26 cellular contexts compared by ENCODE assay signal in the genomic region with DNA sequence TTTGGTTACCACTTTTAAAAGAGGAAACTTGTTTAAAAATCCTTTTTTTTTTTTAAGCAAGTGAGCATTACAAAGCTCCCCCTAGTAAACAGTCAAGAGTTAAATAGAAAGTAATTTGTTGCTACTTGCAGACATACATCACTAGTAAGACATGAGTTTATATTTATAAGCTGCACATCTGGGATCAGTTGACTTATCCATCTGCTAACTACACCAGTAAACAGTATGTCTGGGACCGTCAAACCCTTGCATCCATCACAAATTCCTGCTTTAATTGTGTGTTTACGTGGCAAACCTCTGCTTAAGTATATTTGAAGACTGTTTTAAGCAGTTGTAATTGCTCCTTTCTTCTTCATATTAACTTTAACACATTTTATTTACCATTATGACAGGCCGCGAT.
DNase-seq lines count a peak whose midpoint lies in the region; TF ChIP-seq lines count a peak whose summit lies in the region.
"Had no signal": no experiment of that assay in that cellular context is flagged by ENCODE, and none has a peak within 500 bp of the region (broad histone marks: within the 10 kb centered on the region; RNA-seq: fewer than 3 reads in every experiment).

No MANE protein-coding gene starts in this region.

- TF ChIP-seq CTCF in glutamatergic neuron (IDR thresholded peaks at IDR 0.05; ENCODE audit: partially characterized antibody, unreplicated experiment), result no peak

- H3K36me3 Mint-ChIP-seq in glutamatergic neuron (ENCODE audit: unreplicated experiment), result no peaks in the 10 kb centered on the region

- no peak overlapping the region for H3K27ac ChIP-seq in trophoblast cell (ENCODE audit: low read depth, low read length)
- H3K27ac ChIP-seq: C4-2B, left ventricle myocardium inferior, skin epidermis had no signal

- no peak overlapping the region for H3K23ac ChIP-seq in trophoblast cell (ENCODE audit: low read length)

- H3K4ac ChIP-seq in trophoblast cell (ENCODE audit: low read depth, low read length), result no peak overlapping the region

- H3K14ac ChIP-seq in trophoblast cell (ENCODE audit: low read length), result no peak overlapping the region

- H2AK5ac ChIP-seq in trophoblast cell (ENCODE audit: low read length), result no peak overlapping the region

- no peak overlapping the region for H4K8ac ChIP-seq in trophoblast cell (ENCODE audit: low read depth, low read length)

- H3K4me1 Mint-ChIP-seq in glutamatergic neuron (ENCODE audit: low read depth, unreplicated experiment), result peaks cover 74% of the 10 kb centered on the region

- no peak overlapping the region for H2AFZ ChIP-seq in trophoblast cell (ENCODE audit: insufficient read depth, low read length, poor library complexity)

- peak; percentile 25 for DNase-seq in NCI-H82 (lab: John Stamatoyannopoulos, UW)
- no peak for DNase-seq in NCI-H82 treated with DMSO at 0.1 percent for 48 hours (lab: John Stamatoyannopoulos, UW; ENCODE audit: unreplicated experiment)
- no peak for DNase-seq in glutamatergic neuron
- no peak for DNase-seq in trophoblast cell
- no peak for DNase-seq in occipital lobe (lab: John Stamatoyannopoulos, UW)
- no peak for DNase-seq in posterior cingulate gyrus
- DNase-seq in cerebellum (ENCODE audit: low spot score), result no peak
- DNase-seq: activated CD8-positive, alpha-beta T cell treated with anti-CD3 and anti-CD28 coated beads for 36 hours; activated naive CD4-positive, alpha-beta T cell; amniotic stem cell; Calu3; cortex of kidney; endodermal cell; hypothalamus; left ventricle myocardium inferior; NCI-H1105; NCI-H2081 treated with DMSO at 0.1 percent for 48 hours; NCI-H510A treated with DMSO at 0.1 percent for 48 hours; SK-N-SH; stimulated activated CD4-positive, alpha-beta T cell treated with anti-CD3 and anti-CD28 coated beads, Interleukin-2, amount 100 ng/mL, for 24 hours; stimulated activated naive CD4-positive, alpha-beta T cell treated with Interleukin-2 at 50 U/mL for 16 hours had no signal

- H2BK12ac ChIP-seq in trophoblast cell (ENCODE audit: low read length), result no peak overlapping the region

- H3K9me3 ChIP-seq in trophoblast cell (ENCODE audit: insufficient read depth, low read depth, low read length), result no peaks in the 10 kb centered on the region
- H3K9me3 ChIP-seq: breast epithelium, left ventricle myocardium inferior, SK-N-SH had no signal

- no peaks in the 10 kb centered on the region for H3K4me1 ChIP-seq in trophoblast cell (ENCODE audit: control insufficient read depth in 1 of 2, insufficient read depth in 2 of 2, low read length in 2 of 2)
- H3K4me1 ChIP-seq: breast epithelium had no signal

- H2BK5ac ChIP-seq in trophoblast cell (ENCODE audit: low read depth, low read length, poor library complexity), result no peak overlapping the region

- H3K27ac Mint-ChIP-seq in glutamatergic neuron (ENCODE audit: unreplicated experiment), result peak overlapping the region; percentile 67
- H3K27ac Mint-ChIP-seq: activated CD8-positive, alpha-beta T cell treated with anti-CD3 and anti-CD28 coated beads for 36 hours; endodermal cell had no signal

- H3K9me3 Mint-ChIP-seq in glutamatergic neuron (ENCODE audit: unreplicated experiment), result peaks cover 32% of the 10 kb centered on the region
- H3K9me3 Mint-ChIP-seq: activated CD8-positive, alpha-beta T cell treated with anti-CD3 and anti-CD28 coated beads for 36 hours; endodermal cell; neural crest cell had no signal

- H3K27me3 Mint-ChIP-seq in glutamatergic neuron (ENCODE audit: unreplicated experiment), result peaks cover 23% of the 10 kb centered on the region
- H3K27me3 Mint-ChIP-seq: activated CD8-positive, alpha-beta T cell treated with anti-CD3 and anti-CD28 coated beads for 36 hours had no signal

- H3K27me3 ChIP-seq in trophoblast cell (ENCODE audit: insufficient read depth, low read length), result no peaks in the 10 kb centered on the region
- H3K27me3 ChIP-seq: breast epithelium had no signal

- no peak overlapping the region for H3K4me3 ChIP-seq in trophoblast cell (ENCODE audit: low read depth, low read length)
- H3K4me3 ChIP-seq: breast epithelium, left ventricle myocardium inferior, skin epidermis had no signal

- no peak overlapping the region for H3K4me2 ChIP-seq in trophoblast cell (ENCODE audit: low read length)
- H3K4me2 ChIP-seq: SK-N-SH had no signal

- H3K4me3 Mint-ChIP-seq in glutamatergic neuron (ENCODE audit: unreplicated experiment), result peak overlapping the region; percentile 20
- H3K4me3 Mint-ChIP-seq: activated CD8-positive, alpha-beta T cell treated with anti-CD3 and anti-CD28 coated beads for 36 hours; endodermal cell; neural crest cell had no signal

- H3K36me3 ChIP-seq in trophoblast cell (ENCODE audit: control insufficient read depth in 1 of 2, insufficient read depth in 2 of 2, low read length in 2 of 2), result no peaks in the 10 kb centered on the region
- H3K36me3 ChIP-seq: breast epithelium, left ventricle myocardium inferior had no signal

- no peak overlapping the region for H3K9ac ChIP-seq in trophoblast cell (ENCODE audit: low read length)
- H3K9ac ChIP-seq: SK-N-SH had no signal

- H3K79me2 ChIP-seq in trophoblast cell (ENCODE audit: control insufficient read depth, insufficient read depth, low read length, poor library complexity), result no peaks in the 10 kb centered on the region

- WGBS in trophoblast cell (ENCODE audit: extremely low coverage, insufficient coverage, insufficient read length), result no CpG with 5 or more reads among the region's 4 CpGs

- no peak overlapping the region for H2BK120ac ChIP-seq in trophoblast cell (ENCODE audit: insufficient read depth, low read length, poor library complexity)

- H3K79me1 ChIP-seq in trophoblast cell (ENCODE audit: low read length), result no peaks in the 10 kb centered on the region

- H4K12ac ChIP-seq in trophoblast cell (ENCODE audit: low read depth, low read length), result no peak overlapping the region

- intact Hi-C loops in posterior cingulate gyrus (cut with DNase I), result no loop called here

- H3K18ac ChIP-seq in trophoblast cell (ENCODE audit: low read length), result no peak overlapping the region

- no peak overlapping the region for H4K91ac ChIP-seq in trophoblast cell (ENCODE audit: low read depth, low read length)

TF ChIP-seq in PFSK-1, 5 proteins besides CTCF, POLR2A, EP300 and RAD21:
- TF ChIP-seq POLR2AphosphoS5 (IDR thresholded peaks at IDR 0.05; ENCODE audit: low read depth, low read length) (no peak), FOXP2 (optimal IDR thresholded peaks at IDR 0.05; ENCODE audit: borderline replicate concordance, extremely low read depth, extremely low read length, insufficient read depth) (peak; percentile 30)
